1 cellular context compared by ENCODE assay signal in the genomic region with DNA sequence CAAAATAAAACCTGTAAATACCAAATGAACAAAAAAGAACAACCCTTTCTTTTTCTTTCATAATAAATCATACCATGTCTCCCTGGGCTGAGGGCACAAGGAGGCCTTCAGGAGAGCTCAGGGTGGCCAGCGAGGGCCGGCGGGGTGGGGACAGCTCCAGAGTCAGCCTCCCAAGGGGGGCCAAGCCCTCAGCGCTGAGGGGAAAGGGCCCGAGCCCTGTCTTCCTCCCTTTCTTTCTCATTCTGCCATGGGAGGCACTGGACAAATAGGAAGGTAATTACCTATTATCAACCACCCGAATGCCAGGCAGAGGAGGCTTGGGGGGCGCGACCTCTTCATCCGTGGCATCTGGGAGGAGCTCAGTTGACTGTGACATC.
TF ChIP-seq lines count a peak whose summit lies in the region.

No MANE protein-coding gene starts in this region.

TF ChIP-seq in SK-N-SH, 30 proteins besides CTCF, POLR2A, EP300 and RAD21:
- TF ChIP-seq RFX5 (IDR thresholded peaks at IDR 0.05; ENCODE audit: low read length) (no peak), NRF1 (IDR thresholded peaks at IDR 0.05; ENCODE audit: low read depth, low read length) (no peak), TCF12 (IDR thresholded peaks at IDR 0.05) (no peak), SIN3A (IDR thresholded peaks at IDR 0.05; ENCODE audit: borderline replicate concordance, low read depth, low read length) (no peak), YY1 (IDR thresholded peaks at IDR 0.05; ENCODE audit: low read depth) (no peak), TAF1 (IDR thresholded peaks at IDR 0.05; ENCODE audit: borderline replicate concordance, low read depth, low read length) (no peak), NFIC (IDR thresholded peaks at IDR 0.05; ENCODE audit: borderline replicate concordance) (no peak), MEF2A (IDR thresholded peaks at IDR 0.05; ENCODE audit: borderline replicate concordance, low read depth) (no peak), EZH2phosphoT487 (IDR thresholded peaks at IDR 0.05; ENCODE audit: borderline replicate concordance, low read depth) (no peak), FOSL2 (IDR thresholded peaks at IDR 0.05; ENCODE audit: borderline replicate concordance, low read depth) (no peak), TEAD4 (IDR thresholded peaks at IDR 0.05; ENCODE audit: borderline replicate concordance, insufficient read depth) (no peak)
- TF ChIP-seq, protein P1, sequence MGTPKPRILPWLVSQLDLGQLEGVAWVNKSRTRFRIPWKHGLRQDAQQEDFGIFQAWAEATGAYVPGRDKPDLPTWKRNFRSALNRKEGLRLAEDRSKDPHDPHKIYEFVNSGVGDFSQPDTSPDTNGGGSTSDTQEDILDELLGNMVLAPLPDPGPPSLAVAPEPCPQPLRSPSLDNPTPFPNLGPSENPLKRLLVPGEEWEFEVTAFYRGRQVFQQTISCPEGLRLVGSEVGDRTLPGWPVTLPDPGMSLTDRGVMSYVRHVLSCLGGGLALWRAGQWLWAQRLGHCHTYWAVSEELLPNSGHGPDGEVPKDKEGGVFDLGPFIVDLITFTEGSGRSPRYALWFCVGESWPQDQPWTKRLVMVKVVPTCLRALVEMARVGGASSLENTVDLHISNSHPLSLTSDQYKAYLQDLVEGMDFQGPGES (IDR thresholded peaks at IDR 0.05; ENCODE audit: low read depth, low read length), result no peak
- TF ChIP-seq, protein P2, sequence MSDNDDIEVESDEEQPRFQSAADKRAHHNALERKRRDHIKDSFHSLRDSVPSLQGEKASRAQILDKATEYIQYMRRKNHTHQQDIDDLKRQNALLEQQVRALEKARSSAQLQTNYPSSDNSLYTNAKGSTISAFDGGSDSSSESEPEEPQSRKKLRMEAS (IDR thresholded peaks at IDR 0.05; ENCODE audit: low read depth), result no peak
- TF ChIP-seq, protein P3, sequence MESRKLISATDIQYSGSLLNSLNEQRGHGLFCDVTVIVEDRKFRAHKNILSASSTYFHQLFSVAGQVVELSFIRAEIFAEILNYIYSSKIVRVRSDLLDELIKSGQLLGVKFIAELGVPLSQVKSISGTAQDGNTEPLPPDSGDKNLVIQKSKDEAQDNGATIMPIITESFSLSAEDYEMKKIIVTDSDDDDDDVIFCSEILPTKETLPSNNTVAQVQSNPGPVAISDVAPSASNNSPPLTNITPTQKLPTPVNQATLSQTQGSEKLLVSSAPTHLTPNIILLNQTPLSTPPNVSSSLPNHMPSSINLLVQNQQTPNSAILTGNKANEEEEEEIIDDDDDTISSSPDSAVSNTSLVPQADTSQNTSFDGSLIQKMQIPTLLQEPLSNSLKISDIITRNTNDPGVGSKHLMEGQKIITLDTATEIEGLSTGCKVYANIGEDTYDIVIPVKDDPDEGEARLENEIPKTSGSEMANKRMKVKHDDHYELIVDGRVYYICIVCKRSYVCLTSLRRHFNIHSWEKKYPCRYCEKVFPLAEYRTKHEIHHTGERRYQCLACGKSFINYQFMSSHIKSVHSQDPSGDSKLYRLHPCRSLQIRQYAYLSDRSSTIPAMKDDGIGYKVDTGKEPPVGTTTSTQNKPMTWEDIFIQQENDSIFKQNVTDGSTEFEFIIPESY (IDR thresholded peaks at IDR 0.05; ENCODE audit: borderline replicate concordance, low read depth), result no peak
TF ChIP-seq in SK-N-SH: peak in this region for 0.
